11 cellular contexts compared by ENCODE assay signal in genomic region chr11:125376117-125376516, GRCh38.
DNase-seq lines count a peak whose midpoint lies in the region; ATAC-seq and TF ChIP-seq lines count a peak whose summit lies in the region.
"Had no signal": no experiment of that assay in that cellular context is flagged by ENCODE, and none has a peak within 500 bp of the region (broad histone marks: within the 10 kb centered on the region; RNA-seq: fewer than 3 reads in every experiment).

No MANE protein-coding gene starts in this region.

- H3K9me3 ChIP-seq in WERI-Rb-1 (ENCODE audit: severe bottlenecking) = no peaks in the 10 kb centered on the region

- H3K36me3 Mint-ChIP-seq in GM23338 (ENCODE audit: low read depth) = no peaks in the 10 kb centered on the region; the same call in 2 of the 3 replicates

- H3K9me3 Mint-ChIP-seq in GM23338 = no peaks in the 10 kb centered on the region
- H3K9me3 Mint-ChIP-seq: activated CD4-positive, alpha-beta memory T cell treated with anti-CD3 and anti-CD28 coated beads, Interleukin-2, amount 10 ng/mL, durations not matched to agents 7 days and 5 days; dendritic cell treated with granulocyte-macrophage colony-stimulating factor and Interleukin-4, amounts not matched to agents 40 ng/mL and 50 ng/mL, for 4 days had no signal

- no peaks in the 10 kb centered on the region for H3K36me3 ChIP-seq in GM23338 (ENCODE audit: insufficient read depth)
- H3K36me3 ChIP-seq in WERI-Rb-1 = no peaks in the 10 kb centered on the region

- H3K9me2 ChIP-seq in GM23338 (ENCODE audit: insufficient read depth) = 0 out of 2 replicates have a peak, but pooled peaks cover 7% of the 10 kb centered on the region

- H3K4me2 ChIP-seq in GM23338 = no peak overlapping the region

- H3K4me1 Mint-ChIP-seq in GM23338 = peaks cover 47% of the 10 kb centered on the region
- H3K4me1 Mint-ChIP-seq: activated CD4-positive, alpha-beta memory T cell treated with anti-CD3 and anti-CD28 coated beads, Interleukin-2, amount 10 ng/mL, durations not matched to agents 7 days and 5 days had no signal

- no peak overlapping the region for H3K4me3 ChIP-seq in GM23338
- H3K4me3 ChIP-seq in WERI-Rb-1 (ENCODE audit: low read depth, low read length) = no peak overlapping the region

- intact Hi-C loops in cardiac septum (cut with DNase I) (no loop called here), posterior vena cava (cut with DNase I) (no loop called here)

- peak overlapping the region; percentile 81; the same call in 1 of the 2 replicates for H2AFZ ChIP-seq in GM23338

- TF ChIP-seq CTCF in GM23338 (conservative IDR thresholded peaks at IDR 0.05; ENCODE audit: low read depth in 2 of 2) = no peak
- TF ChIP-seq CTCF in WERI-Rb-1 (IDR thresholded peaks at IDR 0.05; ENCODE audit: low read depth, low read length) = no peak

- peaks cover 16% of the 10 kb centered on the region for H3K27me3 Mint-ChIP-seq in GM23338 (ENCODE audit: insufficient read depth, low read depth, poor library complexity)

- no peak overlapping the region for H3K27ac Mint-ChIP-seq in GM23338
- H3K27ac Mint-ChIP-seq: activated CD4-positive, alpha-beta memory T cell treated with anti-CD3 and anti-CD28 coated beads, Interleukin-2, amount 10 ng/mL, durations not matched to agents 7 days and 5 days; dendritic cell treated with granulocyte-macrophage colony-stimulating factor and Interleukin-4, amounts not matched to agents 40 ng/mL and 50 ng/mL, for 4 days had no signal

- H3K27me3 ChIP-seq in GM23338 (ENCODE audit: insufficient read depth) = no peaks in the 10 kb centered on the region
- H3K27me3 ChIP-seq in WERI-Rb-1 (ENCODE audit: insufficient read depth, low read depth, severe bottlenecking) = no peaks in the 10 kb centered on the region

- H3K27ac ChIP-seq in GM23338 (ENCODE audit: low read depth) = no peak overlapping the region
- H3K27ac ChIP-seq in WERI-Rb-1 = peak overlapping the region; percentile 23; the same call in 1 of the 2 replicates

- peak; percentile 25 for DNase-seq in GM23338 (ENCODE audit: low spot score)
- DNase-seq in WERI-Rb-1 = peak; percentile 86
- DNase-seq in cardiac septum (ENCODE audit: low spot score) = peak; percentile 87
- DNase-seq in posterior vena cava (ENCODE audit: low spot score) = peak; percentile 83
- no peak for DNase-seq in MV-4-11 (lab: John Stamatoyannopoulos, UW)
- DNase-seq in activated naive CD4-positive, alpha-beta T cell treated with Interleukin-2 at 50 U/mL for 16 hours = no peak
- DNase-seq in activated CD4-positive, CD25-positive, alpha-beta regulatory T cell (lab: John Stamatoyannopoulos, UW) = no peak
- no peak for DNase-seq in stimulated activated naive CD8-positive, alpha-beta T cell treated with anti-CD3 and anti-CD28 coated beads, Interleukin-15, Interleukin-2, amounts not matched to agents 100 U/mL and 50 U/mL, for 24 hours
- DNase-seq: activated CD4-positive, alpha-beta memory T cell treated with anti-CD3 and anti-CD28 coated beads, Interleukin-2, amount 10 ng/mL, durations not matched to agents 7 days and 5 days had no signal

- H3K4me3 Mint-ChIP-seq in GM23338 = no peak overlapping the region
- H3K4me3 Mint-ChIP-seq: activated CD4-positive, alpha-beta memory T cell treated with anti-CD3 and anti-CD28 coated beads, Interleukin-2, amount 10 ng/mL, durations not matched to agents 7 days and 5 days; dendritic cell treated with granulocyte-macrophage colony-stimulating factor and Interleukin-4, amounts not matched to agents 40 ng/mL and 50 ng/mL, for 4 days had no signal

- H3K79me2 ChIP-seq in GM23338 (replicated peaks; ENCODE audit: insufficient read depth) = no peaks in the 10 kb centered on the region

- H4K20me1 ChIP-seq in GM23338 (replicated peaks; ENCODE audit: insufficient read depth) = no peaks in the 10 kb centered on the region

- ATAC-seq in GM23338 = no peak
- no peak for ATAC-seq in stimulated activated naive CD8-positive, alpha-beta T cell treated with anti-CD3 and anti-CD28 coated beads, Interleukin-15, Interleukin-2, amounts not matched to agents 100 U/mL and 50 U/mL, for 24 hours
- ATAC-seq: Panc1 had no signal

- peaks cover 17% of the 10 kb centered on the region for H3K4me1 ChIP-seq in GM23338 (ENCODE audit: insufficient read depth)

- H3F3A ChIP-seq in GM23338 (replicated peaks; ENCODE audit: low read depth) = peaks cover 8% of the 10 kb centered on the region; the same call in 1 of the 2 replicates

TF ChIP-seq in GM23338, 12 proteins besides CTCF, POLR2A, EP300 and RAD21 (continues in another document):
- TF ChIP-seq CREB1 (CRISPR knock-in tag; IDR thresholded peaks at IDR 0.05; ENCODE audit: low read depth) (no peak), ZNF331 (CRISPR knock-in tag; IDR thresholded peaks at IDR 0.05; ENCODE audit: low read depth) (no peak), EZH2 (IDR thresholded peaks at IDR 0.05; ENCODE audit: low read depth, unreplicated experiment) (no peak), JUNB (IDR thresholded peaks at IDR 0.05; ENCODE audit: unreplicated experiment) (no peak), POLR2AphosphoS5 (IDR thresholded peaks at IDR 0.05; ENCODE audit: low read depth) (no peak), ZNF114 (CRISPR knock-in tag; IDR thresholded peaks at IDR 0.05) (no peak), ETS1 (IDR thresholded peaks at IDR 0.05) (no peak)
- TF ChIP-seq, protein P1, sequence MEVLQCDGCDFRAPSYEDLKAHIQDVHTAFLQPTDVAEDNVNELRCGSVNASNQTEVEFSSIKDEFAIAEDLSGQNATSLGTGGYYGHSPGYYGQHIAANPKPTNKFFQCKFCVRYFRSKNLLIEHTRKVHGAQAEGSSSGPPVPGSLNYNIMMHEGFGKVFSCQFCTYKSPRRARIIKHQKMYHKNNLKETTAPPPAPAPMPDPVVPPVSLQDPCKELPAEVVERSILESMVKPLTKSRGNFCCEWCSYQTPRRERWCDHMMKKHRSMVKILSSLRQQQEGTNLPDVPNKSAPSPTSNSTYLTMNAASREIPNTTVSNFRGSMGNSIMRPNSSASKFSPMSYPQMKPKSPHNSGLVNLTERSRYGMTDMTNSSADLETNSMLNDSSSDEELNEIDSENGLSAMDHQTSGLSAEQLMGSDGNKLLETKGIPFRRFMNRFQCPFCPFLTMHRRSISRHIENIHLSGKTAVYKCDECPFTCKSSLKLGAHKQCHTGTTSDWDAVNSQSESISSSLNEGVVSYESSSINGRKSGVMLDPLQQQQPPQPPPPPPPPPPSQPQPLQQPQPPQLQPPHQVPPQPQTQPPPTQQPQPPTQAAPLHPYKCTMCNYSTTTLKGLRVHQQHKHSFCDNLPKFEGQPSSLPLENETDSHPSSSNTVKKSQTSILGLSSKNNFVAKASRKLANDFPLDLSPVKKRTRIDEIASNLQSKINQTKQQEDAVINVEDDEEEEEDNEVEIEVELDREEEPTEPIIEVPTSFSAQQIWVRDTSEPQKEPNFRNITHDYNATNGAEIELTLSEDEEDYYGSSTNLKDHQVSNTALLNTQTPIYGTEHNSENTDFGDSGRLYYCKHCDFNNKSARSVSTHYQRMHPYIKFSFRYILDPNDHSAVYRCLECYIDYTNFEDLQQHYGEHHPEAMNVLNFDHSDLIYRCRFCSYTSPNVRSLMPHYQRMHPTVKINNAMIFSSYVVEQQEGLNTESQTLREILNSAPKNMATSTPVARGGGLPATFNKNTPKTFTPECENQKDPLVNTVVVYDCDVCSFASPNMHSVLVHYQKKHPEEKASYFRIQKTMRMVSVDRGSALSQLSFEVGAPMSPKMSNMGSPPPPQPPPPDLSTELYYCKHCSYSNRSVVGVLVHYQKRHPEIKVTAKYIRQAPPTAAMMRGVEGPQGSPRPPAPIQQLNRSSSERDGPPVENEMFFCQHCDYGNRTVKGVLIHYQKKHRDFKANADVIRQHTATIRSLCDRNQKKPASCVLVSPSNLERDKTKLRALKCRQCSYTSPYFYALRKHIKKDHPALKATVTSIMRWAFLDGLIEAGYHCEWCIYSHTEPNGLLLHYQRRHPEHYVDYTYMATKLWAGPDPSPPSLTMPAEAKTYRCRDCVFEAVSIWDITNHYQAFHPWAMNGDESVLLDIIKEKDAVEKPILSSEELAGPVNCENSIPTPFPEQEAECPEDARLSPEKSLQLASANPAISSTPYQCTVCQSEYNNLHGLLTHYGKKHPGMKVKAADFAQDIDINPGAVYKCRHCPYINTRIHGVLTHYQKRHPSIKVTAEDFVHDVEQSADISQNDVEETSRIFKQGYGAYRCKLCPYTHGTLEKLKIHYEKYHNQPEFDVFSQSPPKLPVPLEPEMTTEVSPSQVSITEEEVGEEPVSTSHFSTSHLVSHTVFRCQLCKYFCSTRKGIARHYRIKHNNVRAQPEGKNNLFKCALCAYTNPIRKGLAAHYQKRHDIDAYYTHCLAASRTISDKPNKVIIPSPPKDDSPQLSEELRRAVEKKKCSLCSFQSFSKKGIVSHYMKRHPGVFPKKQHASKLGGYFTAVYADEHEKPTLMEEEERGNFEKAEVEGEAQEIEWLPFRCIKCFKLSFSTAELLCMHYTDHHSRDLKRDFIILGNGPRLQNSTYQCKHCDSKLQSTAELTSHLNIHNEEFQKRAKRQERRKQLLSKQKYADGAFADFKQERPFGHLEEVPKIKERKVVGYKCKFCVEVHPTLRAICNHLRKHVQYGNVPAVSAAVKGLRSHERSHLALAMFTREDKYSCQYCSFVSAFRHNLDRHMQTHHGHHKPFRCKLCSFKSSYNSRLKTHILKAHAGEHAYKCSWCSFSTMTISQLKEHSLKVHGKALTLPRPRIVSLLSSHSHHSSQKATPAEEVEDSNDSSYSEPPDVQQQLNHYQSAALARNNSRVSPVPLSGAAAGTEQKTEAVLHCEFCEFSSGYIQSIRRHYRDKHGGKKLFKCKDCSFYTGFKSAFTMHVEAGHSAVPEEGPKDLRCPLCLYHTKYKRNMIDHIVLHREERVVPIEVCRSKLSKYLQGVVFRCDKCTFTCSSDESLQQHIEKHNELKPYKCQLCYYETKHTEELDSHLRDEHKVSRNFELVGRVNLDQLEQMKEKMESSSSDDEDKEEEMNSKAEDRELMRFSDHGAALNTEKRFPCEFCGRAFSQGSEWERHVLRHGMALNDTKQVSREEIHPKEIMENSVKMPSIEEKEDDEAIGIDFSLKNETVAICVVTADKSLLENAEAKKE (CRISPR knock-in tag; IDR thresholded peaks at IDR 0.05) = no peak

Comparison
In these comparisons a context has a peak if more than half of its experiments do, and no peak if none do; other contexts are left out.
1. DNase-seq: peak in GM23338 (single experiment), WERI-Rb-1 (single experiment), cardiac septum (single experiment) and posterior vena cava (single experiment); none in MV-4-11 (single experiment), activated naive CD4-positive, alpha-beta T cell treated with Interleukin-2 at 50 U/mL for 16 hours (single experiment), activated CD4-positive, CD25-positive, alpha-beta regulatory T cell (0 of 4) and stimulated activated naive CD8-positive, alpha-beta T cell treated with anti-CD3 and anti-CD28 coated beads, Interleukin-15, Interleukin-2, amounts not matched to agents 100 U/mL and 50 U/mL, for 24 hours (single experiment).